In the genomic region with DNA sequence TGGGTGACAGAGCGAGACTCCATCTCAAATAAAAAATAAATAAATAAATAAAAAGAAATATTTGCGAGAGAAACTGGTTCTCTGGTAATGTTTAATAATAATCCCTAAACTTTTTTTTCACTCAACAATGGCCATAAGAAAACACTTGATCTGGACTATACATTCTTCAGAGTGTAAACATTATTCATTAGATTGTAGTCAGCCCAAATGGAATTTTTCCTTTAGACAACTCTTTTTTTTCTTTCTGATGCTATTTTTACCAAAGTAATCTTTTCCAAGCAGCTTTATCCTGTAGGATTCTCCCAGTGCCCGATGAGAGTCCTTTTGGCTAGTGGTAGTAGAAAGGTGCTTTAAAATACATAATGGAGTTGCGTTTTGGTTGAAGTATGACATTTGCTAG, we compare ENCODE assay signal across 16 cellular contexts.
DNase-seq lines count a peak whose midpoint lies in the region; ATAC-seq and TF ChIP-seq lines count a peak whose summit lies in the region.
"Had no signal": no experiment of that assay in that cellular context is flagged by ENCODE, and none has a peak within 500 bp of the region (broad histone marks: within the 10 kb centered on the region; RNA-seq: fewer than 3 reads in every experiment).

No MANE protein-coding gene starts in this region.

- WGBS in mesenchymal stem cell = no CpG with 5 or more reads among the region's 4 CpGs
- 82% methylated on average over 4 of the region's 4 CpGs for WGBS in smooth muscle cell (ENCODE audit: low lambda C conversion rate)
- WGBS in aorta, 2 donors = 74 to 75% methylated on average over 4 of the region's 4 CpGs

- ATAC-seq in aorta (ENCODE audit: low FRiP score) = no peak

- no peak overlapping the region for H2AK5ac ChIP-seq in mesenchymal stem cell (ENCODE audit: low read length, severe bottlenecking)

- H3K18ac ChIP-seq in mesenchymal stem cell (ENCODE audit: low read depth in 1 of 2, low read length in 2 of 2) = no peak overlapping the region

- no peak overlapping the region for H3K4me3 ChIP-seq in breast epithelium
- H3K4me3 ChIP-seq in SJSA1 = no peak overlapping the region
- no peak overlapping the region for H3K4me3 ChIP-seq in mesenchymal stem cell (ENCODE audit: insufficient read depth in 1 of 2, low read depth in 1 of 2, low read length in 2 of 2)
- H3K4me3 ChIP-seq in smooth muscle cell = no peak overlapping the region
- no peak overlapping the region for H3K4me3 ChIP-seq in aorta (ENCODE audit: low read length in 2 of 2)
- H3K4me3 ChIP-seq: GM23248 had no signal

- peak overlapping the region; percentile 16 for H3K27ac Mint-ChIP-seq in MCF 10A (ENCODE audit: low read depth, unreplicated experiment)
- H3K27ac Mint-ChIP-seq: CD4-positive, alpha-beta T cell had no signal

- TF ChIP-seq POLR2A in breast epithelium (IDR thresholded peaks at IDR 0.05) = no peak

- no peak overlapping the region for H3K23ac ChIP-seq in mesenchymal stem cell (ENCODE audit: low read length in 2 of 2)

- TF ChIP-seq CTCF in MCF 10A (IDR thresholded peaks at IDR 0.05; ENCODE audit: unreplicated experiment) = no peak
- TF ChIP-seq CTCF in breast epithelium (IDR thresholded peaks at IDR 0.05) = no peak
- no peak for TF ChIP-seq CTCF in smooth muscle cell (IDR thresholded peaks at IDR 0.05; ENCODE audit: borderline replicate concordance, insufficient read depth, poor library complexity, severe bottlenecking)

- H3K27me3 ChIP-seq in breast epithelium (no peaks in the 10 kb centered on the region), SJSA1 (replicated peaks) (no peaks in the 10 kb centered on the region), mesenchymal stem cell (ENCODE audit: control insufficient read depth in 1 of 2, insufficient read depth in 1 of 2, low read length in 2 of 2) (no peaks in the 10 kb centered on the region), smooth muscle cell (ENCODE audit: low read depth) (no peaks in the 10 kb centered on the region), aorta (ENCODE audit: control insufficient read depth in 1 of 2, insufficient read depth in 2 of 2, low read length in 1 of 2) (no peaks in the 10 kb centered on the region)

- CTCF ChIA-PET in MCF 10A (lab: Yijun Ruan, JAX) = interaction anchor here (1.4 kb wide), 1 partner anchor 14 kb away, joined by 6 read pairs; no protein-coding TSS in a partner anchor

- intact Hi-C loops in MCF 10A (cut with micrococcal nuclease) = no loop called here
- intact Hi-C loops in breast epithelium (cut with DNase I; ENCODE audit: low total_unique reads) = no loop called here
- intact Hi-C loops in aorta (cut with DNase I) = no loop called here

- no peaks in the 10 kb centered on the region for H3K79me1 ChIP-seq in mesenchymal stem cell (replicated peaks; ENCODE audit: low read length, poor library complexity, severe bottlenecking)

- H3K9me3 ChIP-seq in breast epithelium (no peaks in the 10 kb centered on the region), SJSA1 (replicated peaks) (no peaks in the 10 kb centered on the region), mesenchymal stem cell (ENCODE audit: control insufficient read depth, low read length) (no peaks in the 10 kb centered on the region), smooth muscle cell (replicated peaks; ENCODE audit: low read depth) (no peaks in the 10 kb centered on the region), aorta (ENCODE audit: control insufficient read depth, low read length) (no peaks in the 10 kb centered on the region)

- H3K36me3 ChIP-seq in breast epithelium = no peaks in the 10 kb centered on the region
- peaks cover 20% of the 10 kb centered on the region for H3K36me3 ChIP-seq in SJSA1
- no peaks in the 10 kb centered on the region for H3K36me3 ChIP-seq in mesenchymal stem cell (ENCODE audit: control insufficient read depth in 1 of 2, insufficient read depth in 2 of 2, low read depth in 1 of 2, low read length in 2 of 2)
- no peaks in the 10 kb centered on the region for H3K36me3 ChIP-seq in smooth muscle cell (ENCODE audit: low read depth)
- H3K36me3 ChIP-seq in aorta (ENCODE audit: control insufficient read depth in 1 of 2, insufficient read depth in 2 of 2, low read length in 1 of 2) = no peaks in the 10 kb centered on the region

- H3K36me3 Mint-ChIP-seq in MCF 10A (ENCODE audit: insufficient read depth, unreplicated experiment) = peaks cover 16% of the 10 kb centered on the region

- H3K9ac ChIP-seq in mesenchymal stem cell (ENCODE audit: low read length) (no peak overlapping the region), smooth muscle cell (ENCODE audit: low read depth) (no peak overlapping the region)
- H3K9ac ChIP-seq: GM23248 had no signal

- H3F3A ChIP-seq in smooth muscle cell (ENCODE audit: low read depth) = no peaks in the 10 kb centered on the region

- no peak overlapping the region for H3K4ac ChIP-seq in mesenchymal stem cell (ENCODE audit: low read depth in 1 of 2, low read length in 2 of 2)

- no peak overlapping the region for H2BK12ac ChIP-seq in mesenchymal stem cell (ENCODE audit: low read length in 2 of 2)

- peaks cover 15% of the 10 kb centered on the region for H3K4me1 Mint-ChIP-seq in MCF 10A (ENCODE audit: insufficient read depth, unreplicated experiment)

- no peaks in the 10 kb centered on the region for H4K20me1 ChIP-seq in smooth muscle cell (ENCODE audit: low read depth)

- H3K4me1 ChIP-seq in breast epithelium = no peaks in the 10 kb centered on the region
- peaks cover 22% of the 10 kb centered on the region for H3K4me1 ChIP-seq in SJSA1 (replicated peaks)
- H3K4me1 ChIP-seq in mesenchymal stem cell (ENCODE audit: control insufficient read depth, insufficient read depth, low read depth, low read length) = peaks cover 1% of the 10 kb centered on the region
- H3K4me1 ChIP-seq in smooth muscle cell (ENCODE audit: low read depth) = peaks cover 9% of the 10 kb centered on the region
- no peaks in the 10 kb centered on the region for H3K4me1 ChIP-seq in aorta (ENCODE audit: control insufficient read depth in 1 of 2, insufficient read depth in 2 of 2, low read length in 2 of 2)

- H3K4me3 Mint-ChIP-seq in MCF 10A (ENCODE audit: unreplicated experiment) = no peak overlapping the region
- H3K4me3 Mint-ChIP-seq: CD4-positive, alpha-beta T cell had no signal

- H3K79me2 ChIP-seq in smooth muscle cell (ENCODE audit: low read depth) = peaks cover 6% of the 10 kb centered on the region

- DNase-seq in MCF 10A (ENCODE audit: unreplicated experiment) (no peak), breast epithelium (ENCODE audit: low spot score in 2 of 2) (no peak), SJSA1 (ENCODE audit: low read depth in 1 of 2, low spot score in 2 of 2) (no peak), mesenchymal stem cell (peak; percentile 39), smooth muscle cell (lab: John Stamatoyannopoulos, UW; ENCODE audit: unreplicated experiment) (no peak), aorta (no peak), dermis blood vessel endothelial cell (no peak)
- DNase-seq in activated CD4-positive, alpha-beta T cell treated with anti-CD3 and anti-CD28 coated beads, Interleukin-2, amount 50 U/mL, for 4 hours = no peak
- DNase-seq: C1 segment of cervical spinal cord; Calu3; CD4-positive, alpha-beta T cell; DMS 273 treated with DMSO at 0.1 percent for 48 hours; DMS79; GF-D8; GM23248 had no signal

- H3K4me2 ChIP-seq in mesenchymal stem cell (ENCODE audit: low read length, poor library complexity, severe bottlenecking) = no peak overlapping the region
- H3K4me2 ChIP-seq in smooth muscle cell = peak overlapping the region; percentile 50

- no peak overlapping the region for H2BK5ac ChIP-seq in mesenchymal stem cell (ENCODE audit: low read depth, low read length, poor library complexity, severe bottlenecking)

- H2BK15ac ChIP-seq in mesenchymal stem cell (ENCODE audit: low read depth, poor library complexity, severe bottlenecking) = no peak overlapping the region

- no peaks in the 10 kb centered on the region for H3K9me3 Mint-ChIP-seq in MCF 10A (ENCODE audit: unreplicated experiment)
- H3K9me3 Mint-ChIP-seq: CD4-positive, alpha-beta T cell had no signal

- no TSS peak for BruUV-seq in MCF 10A (replicated peaks; lab: Mats Ljungman, UMichigan)

- POLR2A ChIA-PET in MCF 10A (lab: Yijun Ruan, JAX) = no interaction called here

- no peak overlapping the region for H2AFZ ChIP-seq in mesenchymal stem cell (ENCODE audit: low read depth, low read length)
- no peak overlapping the region for H2AFZ ChIP-seq in smooth muscle cell (ENCODE audit: low read depth)
- H2AFZ ChIP-seq: GM23248 had no signal

- H3K27ac ChIP-seq in breast epithelium = no peak overlapping the region
- H3K27ac ChIP-seq in SJSA1 = peak overlapping the region; percentile 45; the same call in 1 of the 2 replicates
- H3K27ac ChIP-seq in mesenchymal stem cell (ENCODE audit: low read length, poor library complexity, severe bottlenecking) = no peak overlapping the region
- H3K27ac ChIP-seq in smooth muscle cell (ENCODE audit: low read depth) = no peak overlapping the region
- no peak overlapping the region for H3K27ac ChIP-seq in aorta (ENCODE audit: low read depth in 1 of 2, low read length in 2 of 2)
- H3K27ac ChIP-seq: 22Rv1, GM23248 had no signal

- H4K8ac ChIP-seq in mesenchymal stem cell (ENCODE audit: low read length) = no peak overlapping the region

- H3K27me3 Mint-ChIP-seq in MCF 10A (ENCODE audit: insufficient read depth, unreplicated experiment) = no peaks in the 10 kb centered on the region
- H3K27me3 Mint-ChIP-seq: CD4-positive, alpha-beta T cell had no signal

- H2BK120ac ChIP-seq in mesenchymal stem cell (ENCODE audit: low read depth, low read length) = no peak overlapping the region

- no peak overlapping the region for H4K91ac ChIP-seq in mesenchymal stem cell (ENCODE audit: low read length)

- no peak overlapping the region for H3K14ac ChIP-seq in mesenchymal stem cell (ENCODE audit: low read length in 2 of 2)
